10 cellular contexts compared by ENCODE assay signal in genomic region chr3:43290961-43291360, GRCh38. TPM values are rescaled to one million over a fixed set of nuclear protein-coding genes. Genes with fewer than 3 reads are reported as not detected.
DNase-seq lines count a peak whose midpoint lies in the region; ATAC-seq and TF ChIP-seq lines count a peak whose summit lies in the region.
"Had no signal": no experiment of that assay in that cellular context is flagged by ENCODE, and none has a peak within 500 bp of the region (broad histone marks: within the 10 kb centered on the region; RNA-seq: fewer than 3 reads in every experiment).

No MANE protein-coding gene starts in this region.

- peak overlapping the region in 1 of 2 donors; percentile 13 for H3K4me3 ChIP-seq in cardiac fibroblast (replicated peaks in 1 of 2; ENCODE audit: low read depth in 2 of 2, low read length in 2 of 2)

- TF ChIP-seq CTCF in cardiac fibroblast (IDR thresholded peaks at IDR 0.05; ENCODE audit: low read depth, low read length) (no peak), omental fat pad (IDR thresholded peaks at IDR 0.05) (no peak)

- no peak for ATAC-seq in naive thymus-derived CD8-positive, alpha-beta T cell
- ATAC-seq in GM18517 (IDR thresholded peaks at IDR 0.05; ENCODE audit: unreplicated experiment) (no peak), omental fat pad (ENCODE audit: low FRiP score) (no peak)

- peak overlapping the region; percentile 93 to 100 (median 98) for H3K4me3 Mint-ChIP-seq in naive thymus-derived CD8-positive, alpha-beta T cell

- DNase-seq in EL (peak; percentile 21), MV-4-11 (lab: John Stamatoyannopoulos, UW) (peak; percentile 57), cardiac fibroblast (ENCODE audit: low read depth in 2 of 2) (peak; percentile 28 to 47), omental fat pad (ENCODE audit: low spot score) (no peak), RKO (ENCODE audit: low spot score) (no peak), HT-29 (ENCODE audit: low spot score) (no peak)
- no peak for DNase-seq in naive thymus-derived CD8-positive, alpha-beta T cell
- DNase-seq: caudate nucleus, kidney glomerular epithelial cell had no signal

- H3K27ac Mint-ChIP-seq in naive thymus-derived CD8-positive, alpha-beta T cell: peak overlapping the region; percentile 87 to 99 (median 96)

- H3K27me3 Mint-ChIP-seq in naive thymus-derived CD8-positive, alpha-beta T cell: peaks cover 0 to 2% (median 0%) of the 10 kb centered on the region in 5 donors

- POLR2A ChIA-PET in naive thymus-derived CD8-positive, alpha-beta T cell (lab: Charles Lee): interaction anchor here (0.8 to 4.6 kb wide), 8 partner anchors 8 to 129 kb away, joined by 3 to 43 read pairs (median 6); no protein-coding TSS in a partner anchor

- no peaks in the 10 kb centered on the region for H3K9me3 Mint-ChIP-seq in naive thymus-derived CD8-positive, alpha-beta T cell

- peaks cover 42 to 79% (median 67%) of the 10 kb centered on the region in 4 donors for H3K4me1 Mint-ChIP-seq in naive thymus-derived CD8-positive, alpha-beta T cell

- peaks cover 7 to 53% (median 22%) of the 10 kb centered on the region in 3 donors for H3K36me3 Mint-ChIP-seq in naive thymus-derived CD8-positive, alpha-beta T cell

RNA-seq across cellular contexts. Expression of gene SNRK, which starts 4.6 kb away (rescaled TPM):
- 100 to 1,000 TPM; 206 to 225 TPM for total RNA-seq in naive thymus-derived CD8-positive, alpha-beta T cell
- 10 to 100 TPM; 71.1 to 97.5 (median 90.6) TPM for polyA plus RNA-seq in naive thymus-derived CD8-positive, alpha-beta T cell
- 10 to 100 TPM; 41.9 to 96.0 (median 61.1) TPM for total RNA-seq in omental fat pad
- 6.1 and 8.0 TPM in 2 replicates for total RNA-seq in HT-29 (2014; rRNA removed; shearing (Covaris generic))

Comparison
In these comparisons a context has a peak if more than half of its experiments do, and no peak if none do; other contexts are left out.
1. DNase-seq: peak in EL (single experiment), MV-4-11 (single experiment) and cardiac fibroblast (2 of 2); none in naive thymus-derived CD8-positive, alpha-beta T cell (0 of 10), omental fat pad (single experiment), RKO (single experiment) and HT-29 (single experiment).